5 cellular contexts compared by ENCODE assay signal in the genomic region with DNA sequence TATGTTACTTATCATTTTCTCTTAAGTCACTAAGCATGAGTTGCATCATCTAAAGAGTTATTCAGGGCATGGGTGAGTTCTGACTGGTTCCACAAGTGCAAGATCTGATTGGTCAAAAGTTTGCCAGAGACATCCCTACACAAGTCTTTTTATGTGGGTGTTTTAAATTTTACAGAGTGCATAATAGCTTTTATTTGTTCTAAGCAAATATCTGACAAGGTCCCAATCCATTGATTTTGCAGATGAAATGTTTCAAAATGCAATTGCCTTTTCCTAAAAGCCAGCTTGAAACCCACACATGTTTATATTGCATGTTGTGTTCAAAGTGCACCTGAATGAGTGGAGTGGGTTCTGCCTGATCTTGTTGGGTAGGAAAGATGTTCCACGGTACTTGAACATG.
"Had no signal": no experiment of that assay in that cellular context is flagged by ENCODE, and none has a peak within 500 bp of the region (broad histone marks: within the 10 kb centered on the region; RNA-seq: fewer than 3 reads in every experiment).

No MANE protein-coding gene starts in this region.

- H3K27ac ChIP-seq: HL-60 had no signal

- FAIRE-seq: K562 had no signal

- DNase-seq: IMR-90, KBM-7, KG1 had no signal

- H3K4me3 ChIP-seq: K562 had no signal

- ATAC-seq: K562 had no signal
